Comparison of ENCODE assay signal across 1 cellular context in genomic region chr6:51394061-51394460, GRCh38.
TF ChIP-seq lines count a peak whose summit lies in the region.

No MANE protein-coding gene starts in this region.

TF ChIP-seq in HepG2, 621 proteins besides CTCF, POLR2A, EP300 and RAD21 (continued from another document):
- TF ChIP-seq AHDC1 (CRISPR knock-in tag; IDR thresholded peaks at IDR 0.05; ENCODE audit: borderline replicate concordance) (peak; percentile 12; the same call in 1 of the 2 replicates), SYNCRIP (IDR thresholded peaks at IDR 0.05; ENCODE audit: insufficient read depth, low read depth, low read length) (no peak), HOXA7 (CRISPR knock-in tag; IDR thresholded peaks at IDR 0.05) (no peak), ZNF749 (CRISPR knock-in tag; IDR thresholded peaks at IDR 0.05; ENCODE audit: borderline replicate concordance) (no peak), ATF6 (CRISPR knock-in tag; conservative IDR thresholded peaks at IDR 0.05) (no peak), TAF15 (IDR thresholded peaks at IDR 0.05; ENCODE audit: low read depth, low read length, poor library complexity, severe bottlenecking) (no peak), ATF7-NPFF (CRISPR knock-in tag; IDR thresholded peaks at IDR 0.05; ENCODE audit: low read depth) (no peak), HDAC1 (CRISPR knock-in tag; IDR thresholded peaks at IDR 0.05) (no peak), PAXIP1 (CRISPR knock-in tag; conservative IDR thresholded peaks at IDR 0.05) (0 out of 2 replicates have a peak, but pooled peaks have one; percentile 31), ZNF468 (CRISPR knock-in tag; IDR thresholded peaks at IDR 0.05) (no peak), SOX6 (IDR thresholded peaks at IDR 0.05) (no peak), SOX6 (CRISPR knock-in tag; IDR thresholded peaks at IDR 0.05) (peak; percentile 20; the same call in 1 of the 2 replicates), SSRP1 (CRISPR knock-in tag; IDR thresholded peaks at IDR 0.05) (no peak), MED8 (CRISPR knock-in tag; IDR thresholded peaks at IDR 0.05; ENCODE audit: insufficient replicate concordance) (no peak), POGZ (CRISPR knock-in tag; IDR thresholded peaks at IDR 0.05) (no peak), ZNF367 (CRISPR knock-in tag; IDR thresholded peaks at IDR 0.05; ENCODE audit: borderline replicate concordance) (no peak)
TF ChIP-seq in HepG2: peak in this region for 4.
